19 cellular contexts compared by ENCODE assay signal in genomic region chr7:131773413-131773812, GRCh38.
"Had no signal": no experiment of that assay in that cellular context is flagged by ENCODE, and none has a peak within 500 bp of the region (broad histone marks: within the 10 kb centered on the region; RNA-seq: fewer than 3 reads in every experiment).

No MANE protein-coding gene starts in this region.

- H3K27ac ChIP-seq: neutrophil, psoas muscle, right lobe of liver, testis, tibial nerve, upper lobe of right lung, vagina had no signal

- H3K9me3 Mint-ChIP-seq: stimulated activated naive CD8-positive, alpha-beta T cell treated with anti-CD3 and anti-CD28 coated beads, Interleukin-15, amount 100 ng/mL, for 72 hours had no signal

- H3K36me3 Mint-ChIP-seq: naive thymus-derived CD8-positive, alpha-beta T cell; stimulated activated naive B cell treated with anti-CD40 and anti-IgM and Interleukin-4, amounts not matched to agents 10 μg/mL and 1 μg/mL and 100 μg/mL, for 72 hours had no signal

- H3K36me3 ChIP-seq: neutrophil, right lobe of liver, tibial nerve, upper lobe of right lung, vagina had no signal

- H2AFZ ChIP-seq: hepatocyte had no signal

- H3K4me1 ChIP-seq: psoas muscle, right lobe of liver, testis, tibial nerve, upper lobe of right lung, vagina had no signal

- DNase-seq: effector memory CD4-positive, alpha-beta T cell; foreskin melanocyte; head of caudate nucleus; mammary epithelial cell; mucosa of descending colon; naive thymus-derived CD8-positive, alpha-beta T cell; psoas muscle; retina; right lobe of liver; stimulated activated CD4-positive, alpha-beta T cell treated with anti-CD3 and anti-CD28 coated beads, Interleukin-2, amount 100 ng/mL, for 24 hours; stimulated activated CD4-positive, alpha-beta T cell treated with anti-CD3 and anti-CD28 coated beads, Interleukin-4, amount 100 ng/mL, for 4 hours; stimulated activated naive B cell treated with anti-CD40 and anti-IgM and Interleukin-4, amounts not matched to agents 10 μg/mL and 1 μg/mL and 100 μg/mL, for 72 hours; stimulated activated naive CD8-positive, alpha-beta T cell treated with anti-CD3 and anti-CD28 coated beads, Interleukin-15, amount 100 ng/mL, for 72 hours; testis; upper lobe of right lung had no signal

- H3K27me3 ChIP-seq: hepatocyte, neutrophil, right lobe of liver, testis, tibial nerve, upper lobe of right lung, vagina had no signal

- H3K4me3 ChIP-seq: hepatocyte, mucosa of descending colon, psoas muscle, right lobe of liver, testis, tibial nerve, upper lobe of right lung, vagina had no signal

- H3K4me3 Mint-ChIP-seq: naive thymus-derived CD8-positive, alpha-beta T cell; stimulated activated naive B cell treated with anti-CD40 and anti-IgM and Interleukin-4, amounts not matched to agents 10 μg/mL and 1 μg/mL and 100 μg/mL, for 72 hours; stimulated activated naive CD8-positive, alpha-beta T cell treated with anti-CD3 and anti-CD28 coated beads, Interleukin-15, amount 100 ng/mL, for 72 hours had no signal

- ATAC-seq: mucosa of descending colon; naive thymus-derived CD8-positive, alpha-beta T cell; psoas muscle; right lobe of liver; stimulated activated naive B cell treated with anti-CD40 and anti-IgM and Interleukin-4, amounts not matched to agents 10 μg/mL and 1 μg/mL and 100 μg/mL, for 72 hours; stimulated activated naive CD8-positive, alpha-beta T cell treated with anti-CD3 and anti-CD28 coated beads, Interleukin-15, amount 100 ng/mL, for 72 hours; upper lobe of right lung had no signal

- H3K9me3 ChIP-seq: mucosa of descending colon, neutrophil, psoas muscle, right lobe of liver, testis, tibial nerve, upper lobe of right lung, vagina had no signal

- H3K27ac Mint-ChIP-seq: naive thymus-derived CD8-positive, alpha-beta T cell; stimulated activated naive B cell treated with anti-CD40 and anti-IgM and Interleukin-4, amounts not matched to agents 10 μg/mL and 1 μg/mL and 100 μg/mL, for 72 hours had no signal

- H3K4me1 Mint-ChIP-seq: naive thymus-derived CD8-positive, alpha-beta T cell; stimulated activated naive B cell treated with anti-CD40 and anti-IgM and Interleukin-4, amounts not matched to agents 10 μg/mL and 1 μg/mL and 100 μg/mL, for 72 hours; stimulated activated naive CD8-positive, alpha-beta T cell treated with anti-CD3 and anti-CD28 coated beads, Interleukin-15, amount 100 ng/mL, for 72 hours had no signal

- H3K79me2 ChIP-seq: hepatocyte had no signal

- H3K4me2 ChIP-seq: hepatocyte had no signal
